Comparison of ENCODE assay signal across 30 cellular contexts in genomic region chr5:129204525-129204924, GRCh38.
"Had no signal": no experiment of that assay in that cellular context is flagged by ENCODE, and none has a peak within 500 bp of the region (broad histone marks: within the 10 kb centered on the region; RNA-seq: fewer than 3 reads in every experiment).

No MANE protein-coding gene starts in this region.

- H2AFZ ChIP-seq: parathyroid adenoma had no signal

- H3K36me3 Mint-ChIP-seq: stimulated activated naive B cell treated with anti-CD40 and anti-IgM and Interleukin-4, amounts not matched to agents 10 μg/mL and 1 μg/mL and 100 μg/mL, for 72 hours had no signal

- H3K36me3 ChIP-seq: cardiac muscle cell, colonic mucosa, stomach, suprapubic skin, tibial artery had no signal

- ATAC-seq: activated naive CD4-positive, alpha-beta T cell treated with anti-CD3 and anti-CD28 coated beads, Interleukin-2, amount 50 U/mL, for 72 hours; activated T-cell treated with anti-CD3 and anti-CD28 coated beads, Interleukin-2, amount 50 U/mL, for 72 hours; body of pancreas; esophagus mucosa; left cardiac atrium; left ventricle myocardium superior; naive thymus-derived CD4-positive, alpha-beta T cell; psoas muscle; stimulated activated naive B cell treated with anti-CD40 and anti-IgM and Interleukin-4, amounts not matched to agents 10 μg/mL and 1 μg/mL and 100 μg/mL, for 72 hours; T-helper 17 cell had no signal

- H3K27ac ChIP-seq: body of pancreas, cardiac muscle cell, colonic mucosa, parathyroid adenoma, psoas muscle, stomach, suprapubic skin, tibial artery, VCaP had no signal

- H3K9me3 ChIP-seq: body of pancreas, colonic mucosa, suprapubic skin, tibial artery had no signal

- H3K4me3 Mint-ChIP-seq: activated T-cell treated with anti-CD3 and anti-CD28 coated beads, Interleukin-2, amount 50 U/mL, for 72 hours; naive thymus-derived CD4-positive, alpha-beta T cell; stimulated activated naive B cell treated with anti-CD40 and anti-IgM and Interleukin-4, amounts not matched to agents 10 μg/mL and 1 μg/mL and 100 μg/mL, for 72 hours; T-helper 17 cell had no signal

- H3K4me1 ChIP-seq: body of pancreas, colonic mucosa, parathyroid adenoma, psoas muscle, stomach, suprapubic skin, tibial artery had no signal

- H3K27me3 ChIP-seq: body of pancreas, cardiac muscle cell, colonic mucosa, stomach, suprapubic skin, tibial artery had no signal

- DNase-seq: activated CD4-positive, alpha-beta T cell treated with anti-CD3 and anti-CD28 coated beads for 4 hours; activated CD4-positive, alpha-beta T cell treated with anti-CD3 and anti-CD28 coated beads, Interleukin-2, amount 50 U/mL, for 4 hours; activated naive CD4-positive, alpha-beta T cell; activated T-cell treated with anti-CD3 and anti-CD28 coated beads for 4 hours; activated T-cell treated with anti-CD3 and anti-CD28 coated beads, Interleukin-2, amount 50 U/mL, for 72 hours; aorta; body of pancreas; cerebellar nuclear complex; colonic mucosa; effector memory CD4-positive, alpha-beta T cell; glutamatergic neuron; left cardiac atrium; left ventricle myocardium superior; midbrain; naive thymus-derived CD4-positive, alpha-beta T cell; occipital lobe; psoas muscle; stimulated activated CD4-positive, alpha-beta T cell treated with anti-CD3 and anti-CD28 coated beads, Interleukin-15, amount 100 ng/mL, for 24 hours; stimulated activated CD4-positive, alpha-beta T cell treated with anti-CD3 and anti-CD28 coated beads, Interleukin-2, amount 100 ng/mL, for 24 hours; stimulated activated naive B cell treated with anti-CD40 and anti-IgM and Interleukin-4, amounts not matched to agents 10 μg/mL and 1 μg/mL and 100 μg/mL, for 72 hours; stomach; T-helper 17 cell; T1000; tibial artery had no signal

- H3K4me1 Mint-ChIP-seq: naive thymus-derived CD4-positive, alpha-beta T cell; stimulated activated naive B cell treated with anti-CD40 and anti-IgM and Interleukin-4, amounts not matched to agents 10 μg/mL and 1 μg/mL and 100 μg/mL, for 72 hours; T-helper 17 cell had no signal

- H3K27me3 Mint-ChIP-seq: stimulated activated naive B cell treated with anti-CD40 and anti-IgM and Interleukin-4, amounts not matched to agents 10 μg/mL and 1 μg/mL and 100 μg/mL, for 72 hours; T-helper 17 cell had no signal

- H3K9ac ChIP-seq: parathyroid adenoma had no signal

- H3K27ac Mint-ChIP-seq: activated naive CD4-positive, alpha-beta T cell treated with anti-CD3 and anti-CD28 coated beads, Interleukin-2, amount 50 U/mL, for 72 hours; activated T-cell treated with anti-CD3 and anti-CD28 coated beads, Interleukin-2, amount 50 U/mL, for 72 hours; naive thymus-derived CD4-positive, alpha-beta T cell; stimulated activated naive B cell treated with anti-CD40 and anti-IgM and Interleukin-4, amounts not matched to agents 10 μg/mL and 1 μg/mL and 100 μg/mL, for 72 hours; T-helper 17 cell had no signal

- H3K79me2 ChIP-seq: parathyroid adenoma had no signal

- H3K4me3 ChIP-seq: body of pancreas, cardiac muscle cell, colonic mucosa, psoas muscle, stomach, suprapubic skin, tibial artery had no signal
